ENCODE assay signal across 1 cellular context in the genomic region with DNA sequence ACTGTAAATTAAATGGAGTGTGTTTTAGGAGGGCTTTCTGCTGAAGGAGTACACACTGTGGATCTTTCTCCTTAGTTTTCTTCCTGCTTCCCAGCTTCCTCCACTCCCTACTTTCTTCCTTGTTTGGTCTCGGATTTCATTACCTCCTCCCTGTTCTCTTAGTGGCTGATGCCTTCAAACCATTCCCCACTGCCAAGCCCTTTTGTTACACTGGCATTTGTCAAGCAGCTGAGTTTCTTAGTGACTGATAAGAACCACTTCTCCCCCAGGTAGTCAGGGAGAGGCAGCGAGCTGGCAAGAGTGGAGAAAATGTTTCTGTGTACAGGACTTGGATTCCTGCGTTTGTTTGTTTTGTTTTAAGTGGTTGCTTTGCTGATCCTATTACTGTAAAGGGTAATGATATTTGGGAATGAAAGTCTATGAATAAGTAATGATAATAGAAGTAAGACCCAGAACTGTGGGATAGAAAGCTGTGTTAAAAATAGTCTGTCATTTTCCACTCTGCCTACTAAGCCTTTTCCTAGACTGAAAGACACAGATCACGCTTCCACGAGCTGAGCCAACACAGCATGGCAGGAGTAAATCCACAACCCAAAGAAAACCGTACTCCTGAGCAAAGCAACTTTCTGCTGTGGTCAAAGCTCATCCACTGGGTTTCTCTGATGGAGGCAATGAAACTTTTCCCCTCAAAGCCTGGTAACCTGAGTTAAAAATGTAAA.
TF ChIP-seq lines count a peak whose summit lies in the region.

No MANE protein-coding gene starts in this region.

TF ChIP-seq in IMR-90, 13 proteins besides CTCF, POLR2A, EP300 and RAD21 (continued from another document):
- TF ChIP-seq FOS (IDR thresholded peaks at IDR 0.05; ENCODE audit: low read depth, low read length) (no peak), SMC3 (IDR thresholded peaks at IDR 0.05; ENCODE audit: low read depth, low read length) (no peak), NFE2L2 (IDR thresholded peaks at IDR 0.05; ENCODE audit: low read depth, low read length) (no peak), CHD1 (IDR thresholded peaks at IDR 0.05; ENCODE audit: low read depth, low read length) (no peak), ELK1 (IDR thresholded peaks at IDR 0.05; ENCODE audit: borderline replicate concordance, low read depth, low read length) (no peak), BHLHE40 (IDR thresholded peaks at IDR 0.05; ENCODE audit: low read depth, low read length) (no peak), MXI1 (IDR thresholded peaks at IDR 0.05; ENCODE audit: borderline replicate concordance, low read depth, low read length) (no peak), MAFK (IDR thresholded peaks at IDR 0.05; ENCODE audit: low read depth, low read length) (no peak), RFX5 (IDR thresholded peaks at IDR 0.05; ENCODE audit: low read depth, low read length) (no peak), CEBPB (IDR thresholded peaks at IDR 0.05; ENCODE audit: low read depth, low read length) (no peak), USF2 (IDR thresholded peaks at IDR 0.05; ENCODE audit: low read depth, low read length) (no peak)
